11 cellular contexts compared by ENCODE assay signal in genomic region chr18:9684901-9685738, GRCh38. TPM values are rescaled to one million over a fixed set of nuclear protein-coding genes. Genes with fewer than 3 reads are reported as not detected.
DNase-seq lines count a peak whose midpoint lies in the region; FAIRE-seq and TF ChIP-seq lines count a peak whose summit lies in the region.
"Had no signal": no experiment of that assay in that cellular context is flagged by ENCODE, and none has a peak within 500 bp of the region (broad histone marks: within the 10 kb centered on the region; RNA-seq: fewer than 3 reads in every experiment).

No MANE protein-coding gene starts in this region.

- H2AFZ ChIP-seq in parathyroid adenoma = peak overlapping the region; percentile 0

- H3K4me1 ChIP-seq in parathyroid adenoma = no peaks in the 10 kb centered on the region

- no peaks in the 10 kb centered on the region for H3K27me3 ChIP-seq in parathyroid adenoma (ENCODE audit: control insufficient read depth, insufficient read depth, low read length)

- H3K79me2 ChIP-seq in parathyroid adenoma = no peaks in the 10 kb centered on the region

- no peak overlapping the region for H3K27ac ChIP-seq in parathyroid adenoma

- no peaks in the 10 kb centered on the region for H3K36me3 ChIP-seq in parathyroid adenoma (ENCODE audit: control insufficient read depth, insufficient read depth, low read length)

- no peaks in the 10 kb centered on the region for H3K27me3 Mint-ChIP-seq in mesothelial cell of epicardium (ENCODE audit: low read depth)
- H3K27me3 Mint-ChIP-seq: type B pancreatic cell had no signal

- H3K4me3 ChIP-seq in parathyroid adenoma (ENCODE audit: low read depth, low read length) = no peak overlapping the region

- no peaks in the 10 kb centered on the region for H3K9me3 Mint-ChIP-seq in mesothelial cell of epicardium
- H3K9me3 Mint-ChIP-seq: type B pancreatic cell had no signal

- H3K4me1 Mint-ChIP-seq in mesothelial cell of epicardium = peaks cover 2% of the 10 kb centered on the region

- H3K9ac ChIP-seq in parathyroid adenoma = no peak overlapping the region

- no peak for FAIRE-seq in HTR-8/SVneo (lab: Jason Lieb, UNC)

- H3K36me3 Mint-ChIP-seq in mesothelial cell of epicardium = no peaks in the 10 kb centered on the region
- H3K36me3 Mint-ChIP-seq: type B pancreatic cell had no signal

- no peaks in the 10 kb centered on the region for H3K9me3 ChIP-seq in parathyroid adenoma (ENCODE audit: control insufficient read depth, low read length)

- H3K27ac Mint-ChIP-seq in mesothelial cell of epicardium = no peak overlapping the region
- H3K27ac Mint-ChIP-seq: progenitor cell of endocrine pancreas, type B pancreatic cell had no signal

- no peak overlapping the region for H3K4me2 ChIP-seq in parathyroid adenoma (ENCODE audit: low read length)

- H3K4me3 Mint-ChIP-seq in mesothelial cell of epicardium = no peak overlapping the region
- H3K4me3 Mint-ChIP-seq: type B pancreatic cell had no signal

- TF ChIP-seq CTCF in parathyroid adenoma (IDR thresholded peaks at IDR 0.05) (no peak), mesothelial cell of epicardium (IDR thresholded peaks at IDR 0.05; ENCODE audit: unreplicated experiment) (no peak)

- DNase-seq in CD1c-positive myeloid dendritic cell (ENCODE audit: extremely low spot score) (peak; percentile 81), OCI-M1 (lab: John Stamatoyannopoulos, UW) (peak; percentile 85), fibroblast of gingiva (ENCODE audit: low read depth) (peak; percentile 88), HTR-8/SVneo (ENCODE audit: insufficient read length, low spot score) (no peak), A172 (ENCODE audit: low spot score) (no peak), mesothelial cell of epicardium (ENCODE audit: low spot score in 2 of 2, unreplicated experiment in 2 of 2) (no peak), mucosa of gallbladder (ENCODE audit: low spot score) (no peak)
- DNase-seq: activated T-cell treated with anti-CD3 and anti-CD28 coated beads, Interleukin-2, amount 50 U/mL, for 1 hour had no signal

RNA-seq across cellular contexts. Expression of gene RAB31, which starts 23.0 kb away (rescaled TPM):
- 19.6 and 27.9 TPM in 2 replicates for total RNA-seq in A172 (2014; rRNA removed; shearing (Covaris generic))
- total RNA-seq in mesothelial cell of epicardium (20.0 to 21.8 TPM (median 21.8 TPM) in 3 replicates), mucosa of gallbladder (30.3 TPM)

Comparison
In these comparisons a context has a peak if more than half of its experiments do, and no peak if none do; other contexts are left out.
1. DNase-seq: peak in CD1c-positive myeloid dendritic cell (single experiment), OCI-M1 (single experiment) and fibroblast of gingiva (single experiment); none in HTR-8/SVneo (single experiment), A172 (single experiment), mesothelial cell of epicardium (0 of 2) and mucosa of gallbladder (single experiment).